8 cellular contexts compared by ENCODE assay signal in genomic region chr11:96242971-96243647, GRCh38.
DNase-seq lines count a peak whose midpoint lies in the region; TF ChIP-seq lines count a peak whose summit lies in the region.

No MANE protein-coding gene starts in this region.

- no peaks in the 10 kb centered on the region for H3K27me3 ChIP-seq in mononuclear cell (ENCODE audit: insufficient read depth, low read length)

- TF ChIP-seq CTCF in GM20000 (IDR thresholded peaks at IDR 0.05; ENCODE audit: extremely low read depth, missing control alignments): no peak

- peaks cover 52% of the 10 kb centered on the region for H3K4me1 ChIP-seq in mononuclear cell (ENCODE audit: insufficient read depth, low read length)

- H3K4me3 ChIP-seq in mononuclear cell (ENCODE audit: low read length): peak overlapping the region; percentile 43

- DNase-seq in COLO829 (ENCODE audit: low spot score): peak; percentile 86
- peak; percentile 80 for DNase-seq in GM20000 (ENCODE audit: low spot score)
- DNase-seq in HS-27A (ENCODE audit: low read depth): peak; percentile 92
- peak; percentile 95 for DNase-seq in OCI-M1 (lab: John Stamatoyannopoulos, UW)
- DNase-seq in activated T-cell treated with anti-CD3 and anti-CD28 coated beads for 4 hours: peak; percentile 54
- DNase-seq in epithelial cell of prostate (ENCODE audit: low read depth, low spot score): peak; percentile 78
- DNase-seq in stimulated activated CD8-positive, alpha-beta memory T cell treated with anti-CD3 and anti-CD28 coated beads, Interleukin-2, amount 100 ng/mL, for 1 hour (ENCODE audit: low read depth in 2 of 2): peak; percentile 34 to 45

- peak overlapping the region; percentile 88 for H3K27ac ChIP-seq in epithelial cell of prostate

- H3K9me3 ChIP-seq in mononuclear cell (ENCODE audit: low read depth, low read length): no peaks in the 10 kb centered on the region

Comparison
In these comparisons a context has a peak if more than half of its experiments do, and no peak if none do; other contexts are left out.
1. Peak in every context shown above with its lines: DNase-seq, H3K4me3 ChIP-seq and H3K27ac ChIP-seq.
2. DNase-seq: peak in every context shown above with its lines; median percentile 95 in OCI-M1; 92 in HS-27A; 86 in COLO829; 80 in GM20000; 78 in epithelial cell of prostate; 54 in activated T-cell treated with anti-CD3 and anti-CD28 coated beads for 4 hours; 40 in stimulated activated CD8-positive, alpha-beta memory T cell treated with anti-CD3 and anti-CD28 coated beads, Interleukin-2, amount 100 ng/mL, for 1 hour.